8 cellular contexts compared by ENCODE assay signal in genomic region chr7:139339698-139340036, GRCh38. TPM values are rescaled to one million over a fixed set of nuclear protein-coding genes. Genes with fewer than 3 reads are reported as not detected.
DNase-seq lines count a peak whose midpoint lies in the region; ATAC-seq, FAIRE-seq and TF ChIP-seq lines count a peak whose summit lies in the region.

No MANE protein-coding gene starts in this region.

- H3K9me3 ChIP-seq in OCI-LY1 (ENCODE audit: low read length), result peaks cover 5% of the 10 kb centered on the region

- no peaks in the 10 kb centered on the region for H3K79me2 ChIP-seq in OCI-LY1 (ENCODE audit: insufficient read depth, low read length)

- no peak overlapping the region for H3K9ac ChIP-seq in OCI-LY1 (ENCODE audit: low read length)

- H3K4me2 ChIP-seq in OCI-LY1 (ENCODE audit: low read length), result peak overlapping the region; percentile 20

- H3K9me3 Mint-ChIP-seq in effector memory CD8-positive, alpha-beta T cell, result peaks cover 4 to 7% of the 10 kb centered on the region in 2 donors
- H3K9me3 Mint-ChIP-seq in neural crest cell, result peaks cover 9% of the 10 kb centered on the region

- H3K27ac Mint-ChIP-seq in effector memory CD8-positive, alpha-beta T cell, result peak overlapping the region; percentile 100
- peak overlapping the region; percentile 100 for H3K27ac Mint-ChIP-seq in neural crest cell (ENCODE audit: unreplicated experiment)

- 0 out of 2 replicates have a peak, but pooled peaks cover 5% of the 10 kb centered on the region for H3F3A ChIP-seq in OCI-LY1 (ENCODE audit: insufficient read depth, low read length)

- peaks cover 24 to 31% of the 10 kb centered on the region in 2 donors for H3K4me1 Mint-ChIP-seq in effector memory CD8-positive, alpha-beta T cell (ENCODE audit: low read depth in 2 of 2)
- H3K4me1 Mint-ChIP-seq in neural crest cell, result peaks cover 36% of the 10 kb centered on the region

- H3K27me3 ChIP-seq in OCI-LY1 (ENCODE audit: insufficient read depth, low read length), result no peaks in the 10 kb centered on the region

- no peak for TF ChIP-seq CTCF in C4-2B (conservative IDR thresholded peaks at IDR 0.05)
- no peak for TF ChIP-seq CTCF in OCI-LY1 (IDR thresholded peaks at IDR 0.05; ENCODE audit: low read length)
- TF ChIP-seq CTCF in neural crest cell (conservative IDR thresholded peaks at IDR 0.05), result no peak

- H3K36me3 ChIP-seq in OCI-LY1 (ENCODE audit: insufficient read depth, low read length), result peaks cover 12% of the 10 kb centered on the region; the same call in 1 of the 2 replicates

- H2AFZ ChIP-seq in OCI-LY1 (ENCODE audit: low read length), result no peak overlapping the region

- H3K27ac ChIP-seq in C4-2B (peak overlapping the region; percentile 97), OCI-LY1 (ENCODE audit: low read depth, low read length, poor library complexity, severe bottlenecking) (peak overlapping the region; percentile 90)

- H4K20me1 ChIP-seq in OCI-LY1 (ENCODE audit: insufficient read depth, low read length), result no peaks in the 10 kb centered on the region

- H3K36me3 Mint-ChIP-seq in effector memory CD8-positive, alpha-beta T cell (ENCODE audit: insufficient read depth), result peaks cover 42% of the 10 kb centered on the region
- peaks cover 19% of the 10 kb centered on the region for H3K36me3 Mint-ChIP-seq in neural crest cell (ENCODE audit: low read depth)

- no peak for ATAC-seq in effector memory CD8-positive, alpha-beta T cell (replicated peaks)
- ATAC-seq in HG02938 (IDR thresholded peaks at IDR 0.05; ENCODE audit: unreplicated experiment), result no peak

- peak overlapping the region; percentile 82 for H3K4me3 ChIP-seq in OCI-LY1 (ENCODE audit: low read depth, low read length, poor library complexity, severe bottlenecking)

- H3K9me2 ChIP-seq in OCI-LY1 (ENCODE audit: low read depth, low read length), result no peaks in the 10 kb centered on the region

- H3K4me3 Mint-ChIP-seq in effector memory CD8-positive, alpha-beta T cell, result peak overlapping the region; percentile 99
- H3K4me3 Mint-ChIP-seq in neural crest cell, result peak overlapping the region; percentile 97

- peaks cover 7 to 10% of the 10 kb centered on the region in 2 donors for H3K27me3 Mint-ChIP-seq in effector memory CD8-positive, alpha-beta T cell
- H3K27me3 Mint-ChIP-seq in neural crest cell (ENCODE audit: low read depth), result peaks cover 22% of the 10 kb centered on the region

- peaks cover 14% of the 10 kb centered on the region for H3K4me1 ChIP-seq in OCI-LY1 (ENCODE audit: insufficient read depth, low read length, severe bottlenecking)

- FAIRE-seq in urothelium cell line (lab: Jason Lieb, UNC), result no peak

- no peak for DNase-seq in effector memory CD8-positive, alpha-beta T cell
- DNase-seq in neural crest cell (ENCODE audit: low read depth, low spot score) (no peak), activated gamma-delta T cell (lab: John Stamatoyannopoulos, UW) (no peak), urothelium cell line (ENCODE audit: low spot score) (no peak), NCI-H1048 (lab: John Stamatoyannopoulos, UW) (no peak)

RNA-seq across cellular contexts. Expression of gene FMC1, which starts 1.5 kb away (rescaled TPM):
- 18.3 and 24.8 TPM in 2 replicates for total RNA-seq in neural crest cell

RNA-seq across cellular contexts. Expression of gene LUC7L2, which starts 20.0 kb away (rescaled TPM):
- 102 and 107 TPM in 2 replicates for total RNA-seq in neural crest cell
